Comparison of ENCODE assay signal across 8 cellular contexts in the genomic region with DNA sequence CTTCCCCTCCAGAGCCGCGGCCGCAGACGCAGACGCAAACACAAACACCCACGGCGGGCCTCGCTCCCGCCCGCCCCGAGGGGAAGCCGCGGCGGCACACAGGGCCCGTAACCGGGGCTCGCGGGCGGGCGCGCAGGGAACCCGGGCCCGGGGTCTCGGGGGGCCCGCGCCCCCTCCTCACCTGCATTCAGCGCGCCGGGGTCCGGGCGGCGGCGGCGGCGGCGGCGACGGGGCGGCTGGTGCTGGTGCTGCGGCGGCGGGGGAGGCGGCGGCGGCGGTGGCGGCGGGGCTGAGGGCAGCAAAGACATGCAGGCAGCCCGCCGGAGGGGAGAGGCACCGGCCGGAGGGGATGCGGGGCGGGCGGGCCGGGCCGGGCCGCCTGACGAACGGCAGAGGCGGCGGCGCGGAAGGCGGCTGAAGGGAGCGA. TPM values are rescaled to one million over a fixed set of nuclear protein-coding genes. Genes with fewer than 3 reads are reported as not detected.
DNase-seq lines count a peak whose midpoint lies in the region; TF ChIP-seq lines count a peak whose summit lies in the region.

No MANE protein-coding gene starts in this region.

- intact Hi-C loops in PC-9 (cut with micrococcal nuclease; ENCODE audit: unreplicated experiment): loop anchor here (2.0 kb wide), 1 partner anchor 43 kb away; a partner anchor contains a TSS
- intact Hi-C loops in dendritic cell treated with granulocyte-macrophage colony-stimulating factor and Interleukin-4, amounts not matched to agents 40 ng/mL and 50 ng/mL, for 4 days (cut with micrococcal nuclease): loop anchor here (1.0 kb wide), 1 partner anchor 43 kb away; a partner anchor contains a TSS

- peak overlapping the region; percentile 99 for H3K4me3 Mint-ChIP-seq in dendritic cell treated with granulocyte-macrophage colony-stimulating factor and Interleukin-4, amounts not matched to agents 40 ng/mL and 50 ng/mL, for 4 days

- no peaks in the 10 kb centered on the region; the same call in 1 of the 2 replicates for H4K20me1 ChIP-seq in PC-9 (ENCODE audit: insufficient read depth)

- TF ChIP-seq CTCF in GM12865 (IDR thresholded peaks at IDR 0.05; ENCODE audit: insufficient read depth, low read depth, low read length, missing control alignments): no peak
- TF ChIP-seq CTCF in PC-9 (conservative IDR thresholded peaks at IDR 0.05): no peak

- no peaks in the 10 kb centered on the region for H3K9me2 ChIP-seq in PC-9 (ENCODE audit: insufficient read depth)

- H3K4me2 ChIP-seq in PC-9: peak overlapping the region; percentile 88
- H3K4me2 ChIP-seq in mesenchymal stem cell (ENCODE audit: low read length, poor library complexity, severe bottlenecking): peak overlapping the region; percentile 76

- H3K4ac ChIP-seq in mesenchymal stem cell (ENCODE audit: low read depth in 1 of 2, low read length in 2 of 2): peak overlapping the region in 1 of 2 experiments; percentile 90

- H3K27me3 ChIP-seq in H7 (ENCODE audit: control insufficient read depth, insufficient read depth, low read length) (no peaks in the 10 kb centered on the region; the same call in 1 of the 2 replicates), PC-9 (ENCODE audit: insufficient read depth, low read depth) (no peaks in the 10 kb centered on the region), mesenchymal stem cell (ENCODE audit: control insufficient read depth in 1 of 2, insufficient read depth in 1 of 2, low read length in 2 of 2) (no peaks in the 10 kb centered on the region)

- peak overlapping the region in 1 of 2 experiments; percentile 96 for H3K23ac ChIP-seq in mesenchymal stem cell (ENCODE audit: low read length in 2 of 2)

- peaks cover 38% of the 10 kb centered on the region for H3K79me2 ChIP-seq in PC-9 (ENCODE audit: low read depth)

- BruUV-seq in PC-9 (replicated peaks; lab: Mats Ljungman, UMichigan): no TSS peak

- peak overlapping the region in 1 of 2 experiments; percentile 89 for H3K14ac ChIP-seq in mesenchymal stem cell (ENCODE audit: low read length in 2 of 2)

- no peaks in the 10 kb centered on the region for H3K36me3 ChIP-seq in H7 (replicated peaks; ENCODE audit: control insufficient read depth, insufficient read depth, low read length)
- no peaks in the 10 kb centered on the region for H3K36me3 ChIP-seq in PC-9 (ENCODE audit: low read depth)
- H3K36me3 ChIP-seq in mesenchymal stem cell (ENCODE audit: control insufficient read depth in 1 of 2, insufficient read depth in 2 of 2, low read depth in 1 of 2, low read length in 2 of 2): no peaks in the 10 kb centered on the region

- H4K91ac ChIP-seq in mesenchymal stem cell (ENCODE audit: low read length): no peak overlapping the region

- 0% methylated on average over 9 of the region's 66 CpGs for WGBS in mesenchymal stem cell

- peak overlapping the region; percentile 82 for H2BK15ac ChIP-seq in mesenchymal stem cell (ENCODE audit: low read depth, poor library complexity, severe bottlenecking)

- CTCF ChIA-PET in PC-9 (lab: Charles Lee): no interaction called here

- peaks cover 46% of the 10 kb centered on the region for H3K4me1 Mint-ChIP-seq in dendritic cell treated with granulocyte-macrophage colony-stimulating factor and Interleukin-4, amounts not matched to agents 40 ng/mL and 50 ng/mL, for 4 days (ENCODE audit: low read depth)

- peaks cover 3% of the 10 kb centered on the region for H3K79me1 ChIP-seq in mesenchymal stem cell (replicated peaks; ENCODE audit: low read length, poor library complexity, severe bottlenecking)

- DNase-seq in GM12865 (ENCODE audit: low read depth) (no peak), H7 (no peak), PC-9 (peak in 1 of 2 experiments; percentile 19), mesenchymal stem cell (peak; percentile 30), GM19240 (ENCODE audit: insufficient read length, low spot score) (no peak), NCI-H2196 (lab: John Stamatoyannopoulos, UW; ENCODE audit: unreplicated experiment) (no peak)

- peaks cover 19% of the 10 kb centered on the region for H3K4me1 ChIP-seq in PC-9 (replicated peaks; ENCODE audit: insufficient read depth)
- no peaks in the 10 kb centered on the region for H3K4me1 ChIP-seq in mesenchymal stem cell (ENCODE audit: control insufficient read depth, insufficient read depth, low read depth, low read length)

- peak overlapping the region; percentile 97 to 98 for H3K18ac ChIP-seq in mesenchymal stem cell (ENCODE audit: low read depth in 1 of 2, low read length in 2 of 2)

- no peak overlapping the region for H2BK12ac ChIP-seq in mesenchymal stem cell (ENCODE audit: low read length in 2 of 2)

- H3K9ac ChIP-seq in mesenchymal stem cell (ENCODE audit: low read length): peak overlapping the region; percentile 88

- H2BK120ac ChIP-seq in mesenchymal stem cell (ENCODE audit: low read depth, low read length): no peak overlapping the region

- peaks cover 22% of the 10 kb centered on the region for H3K36me3 Mint-ChIP-seq in dendritic cell treated with granulocyte-macrophage colony-stimulating factor and Interleukin-4, amounts not matched to agents 40 ng/mL and 50 ng/mL, for 4 days (ENCODE audit: low read depth)

- H3K9me3 ChIP-seq in PC-9 (ENCODE audit: insufficient read depth, low read depth) (no peaks in the 10 kb centered on the region), mesenchymal stem cell (ENCODE audit: control insufficient read depth, low read length) (no peaks in the 10 kb centered on the region)

- H3K27ac Mint-ChIP-seq in dendritic cell treated with granulocyte-macrophage colony-stimulating factor and Interleukin-4, amounts not matched to agents 40 ng/mL and 50 ng/mL, for 4 days: peak overlapping the region; percentile 97

- H3K4me3 ChIP-seq in GM12865 (ENCODE audit: low read depth, low read length) (peak overlapping the region; percentile 88), H7 (ENCODE audit: insufficient read depth, low read depth, low read length) (peak overlapping the region; percentile 82), PC-9 (peak overlapping the region; percentile 90), mesenchymal stem cell (ENCODE audit: insufficient read depth in 1 of 2, low read depth in 1 of 2, low read length in 2 of 2) (peak overlapping the region; percentile 90 to 96)

- peaks cover 24% of the 10 kb centered on the region for H3F3A ChIP-seq in PC-9 (ENCODE audit: insufficient read depth, low read depth)

- H4K8ac ChIP-seq in mesenchymal stem cell (ENCODE audit: low read length): peak overlapping the region; percentile 66

- peak overlapping the region; percentile 93 for H2BK5ac ChIP-seq in mesenchymal stem cell (ENCODE audit: low read depth, low read length, poor library complexity, severe bottlenecking)

- no peak overlapping the region for H2AK5ac ChIP-seq in mesenchymal stem cell (ENCODE audit: low read length, severe bottlenecking)

- H3K27ac ChIP-seq in PC-9 (peak overlapping the region; percentile 62; the same call in 1 of the 2 replicates), mesenchymal stem cell (ENCODE audit: low read length, poor library complexity, severe bottlenecking) (peak overlapping the region; percentile 85), temporal lobe (ENCODE audit: low read depth, low read length) (peak overlapping the region; percentile 94)

- POLR2A ChIA-PET in PC-9 (lab: Charles Lee; ENCODE audit: unreplicated experiment): interaction anchor here (0.6 to 0.7 kb wide), 2 partner anchors 34 to 617 kb away, joined by 3 read pairs; no protein-coding TSS in a partner anchor

- H2AFZ ChIP-seq in PC-9 (peak overlapping the region; percentile 99), mesenchymal stem cell (ENCODE audit: low read depth, low read length) (peak overlapping the region; percentile 99)

- H3K27me3 Mint-ChIP-seq in dendritic cell treated with granulocyte-macrophage colony-stimulating factor and Interleukin-4, amounts not matched to agents 40 ng/mL and 50 ng/mL, for 4 days: no peaks in the 10 kb centered on the region

- H3K9me3 Mint-ChIP-seq in dendritic cell treated with granulocyte-macrophage colony-stimulating factor and Interleukin-4, amounts not matched to agents 40 ng/mL and 50 ng/mL, for 4 days: no peaks in the 10 kb centered on the region

RNA-seq across cellular contexts. Expression of a gene that starts 0.3 kb away (rescaled TPM):
- total RNA-seq in H7 (2014; rRNA removed; shearing (Covaris generic)): 5.1 and 8.7 TPM in 2 replicates
- total RNA-seq in PC-9 (2021): 26.7 and 28.4 TPM in 2 replicates
- 10.2 TPM for polyA plus RNA-seq in mesenchymal stem cell (2013, experiment 1 of 2)
- polyA plus RNA-seq in mesenchymal stem cell (2013, experiment 2 of 2): 11.1 TPM
- total RNA-seq in temporal lobe: 35.2 TPM

RNA-seq across cellular contexts. Expression of a gene that starts 43.2 kb away (rescaled TPM):
- 16.8 and 28.7 TPM in 2 replicates for total RNA-seq in H7 (2014; rRNA removed; shearing (Covaris generic))
- total RNA-seq in PC-9 (2021): 16.7 and 20.3 TPM in 2 replicates
- 53.9 TPM for polyA plus RNA-seq in mesenchymal stem cell (2013, experiment 1 of 2)
- 53.6 TPM for polyA plus RNA-seq in mesenchymal stem cell (2013, experiment 2 of 2)
- total RNA-seq in temporal lobe: 30.0 TPM
